8 cellular contexts compared by ENCODE assay signal in the genomic region with DNA sequence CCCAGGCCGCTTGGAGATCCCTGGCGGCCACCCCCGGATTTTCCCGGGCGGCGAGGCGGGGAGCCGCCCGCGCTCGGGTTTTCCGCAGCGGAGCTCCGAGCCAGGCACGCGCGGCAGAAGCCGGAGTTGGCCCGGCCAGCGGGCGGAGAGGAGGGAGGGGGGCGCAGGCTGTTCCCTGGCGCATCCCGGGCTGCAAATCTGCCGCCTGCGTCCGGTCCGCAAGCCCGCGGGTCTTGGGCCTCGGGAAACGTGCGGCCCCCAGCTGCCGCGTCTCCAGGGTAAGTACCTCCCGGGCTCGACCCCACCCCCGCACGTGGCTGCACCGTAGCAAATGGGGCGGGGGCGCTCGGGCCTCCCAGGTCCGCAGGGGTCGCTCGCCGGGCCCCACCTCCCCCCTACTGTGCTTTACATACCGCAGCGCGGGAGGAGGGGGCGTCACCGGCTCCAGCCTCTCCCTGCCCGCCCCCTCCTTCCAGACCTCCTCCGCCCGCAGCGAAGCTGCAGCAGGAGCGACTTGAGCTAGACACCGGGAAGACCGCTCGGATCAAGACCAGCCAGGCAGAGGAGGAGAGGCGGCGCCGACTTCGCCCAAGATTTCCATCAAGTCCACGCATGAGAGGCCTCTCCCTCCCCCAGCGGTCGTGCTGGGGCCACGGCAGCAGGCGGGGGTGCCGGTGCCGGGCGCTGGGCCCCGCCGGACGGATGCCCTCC. TPM values are rescaled to one million over a fixed set of nuclear protein-coding genes. Genes with fewer than 3 reads are reported as not detected.
A peak's percentile ranks its signal among the peaks of the same experiment; 100 is the strongest.
DNase-seq lines count a peak whose midpoint lies in the region; ATAC-seq and TF ChIP-seq lines count a peak whose summit lies in the region.

No MANE protein-coding gene starts in this region.

- DNase-seq in AG04449 (ENCODE audit: low read depth, low spot score) (no peak), HS-5 (ENCODE audit: low read depth) (peak; percentile 19), ecto neural progenitor cell (ENCODE audit: low spot score) (peak; percentile 75), mesendoderm (peak; percentile 81), NCI-H510A (lab: John Stamatoyannopoulos, UW) (no peak), inferior parietal cortex (ENCODE audit: extremely low spot score) (no peak), cerebellum (ENCODE audit: low spot score) (no peak)

- H3K18ac ChIP-seq in mesendoderm (ENCODE audit: low read length): peak overlapping the region; percentile 92

- no peak for TF ChIP-seq CTCF in AG04449 (IDR thresholded peaks at IDR 0.05; ENCODE audit: insufficient read depth, low read length, missing control alignments)

- no peak overlapping the region for H2BK5ac ChIP-seq in mesendoderm (ENCODE audit: low read length)

- peaks cover 2% of the 10 kb centered on the region for H3K36me3 ChIP-seq in mesendoderm (ENCODE audit: control insufficient read depth, insufficient read depth, low read length)

- H3K4me1 ChIP-seq in mesendoderm (ENCODE audit: control insufficient read depth, low read depth, low read length): no peaks in the 10 kb centered on the region

- peak overlapping the region; percentile 55 for H3K27ac ChIP-seq in mesendoderm (ENCODE audit: low read depth, low read length)

- POLR2A ChIA-PET in AG04449 (lab: Yijun Ruan, JAX): interaction anchor here (0.6 to 1.7 kb wide), 4 partner anchors 55 to 568 kb away, joined by 3 to 9 read pairs (median 3); a partner anchor contains a TSS

- H2BK120ac ChIP-seq in mesendoderm (ENCODE audit: low read depth, low read length): peak overlapping the region; percentile 56

- CTCF ChIA-PET in AG04449 (lab: Yijun Ruan, JAX): interaction anchor here (1.0 to 8.1 kb wide), 10 partner anchors 8 to 337 kb away, joined by 3 to 105 read pairs (median 5); a partner anchor contains a TSS

- H3K23ac ChIP-seq in mesendoderm (ENCODE audit: low read length): peak overlapping the region; percentile 83

- ATAC-seq in GM19452 (IDR thresholded peaks at IDR 0.05; ENCODE audit: unreplicated experiment): no peak

- no peak overlapping the region for H2AK5ac ChIP-seq in mesendoderm (ENCODE audit: low read length)

- no peak overlapping the region for H2BK15ac ChIP-seq in mesendoderm (replicated peaks; ENCODE audit: low read depth)

- WGBS in mesendoderm (ENCODE audit: extremely low coverage, insufficient coverage, low lambda C conversion rate): no CpG with 5 or more reads among the region's 75 CpGs

- H4K5ac ChIP-seq in mesendoderm (ENCODE audit: low read length): no peak overlapping the region

- peak overlapping the region; percentile 94 for H3K9ac ChIP-seq in mesendoderm (ENCODE audit: low read length)

- no peaks in the 10 kb centered on the region for H3K27me3 ChIP-seq in mesendoderm (ENCODE audit: insufficient read depth, low read length, poor library complexity)

- H3K79me1 ChIP-seq in mesendoderm (ENCODE audit: low read length): no peaks in the 10 kb centered on the region

- peak overlapping the region; percentile 93 for H3K56ac ChIP-seq in mesendoderm (ENCODE audit: low read length)

- H3K4ac ChIP-seq in mesendoderm (ENCODE audit: low read depth, low read length): peak overlapping the region; percentile 87

- H3K4me3 ChIP-seq in AG04449 (ENCODE audit: low read depth, low read length) (peak overlapping the region; percentile 73), mesendoderm (ENCODE audit: low read length) (peak overlapping the region; percentile 66)

- peak overlapping the region; percentile 95 for H3K4me2 ChIP-seq in mesendoderm (ENCODE audit: low read length)

- H4K8ac ChIP-seq in mesendoderm (ENCODE audit: low read depth, low read length): no peak overlapping the region

- no peaks in the 10 kb centered on the region for H3K79me2 ChIP-seq in mesendoderm (ENCODE audit: control insufficient read depth, insufficient read depth, low read length)

RNA-seq across cellular contexts. Expression of a gene that starts 1.6 kb away (rescaled TPM):
- polyA plus RNA-seq in mesendoderm (2013, experiment 1 of 2): 2.1 TPM
- polyA plus RNA-seq in mesendoderm (2013, experiment 2 of 2): 2.5 TPM
- 0.82 TPM for total RNA-seq in cerebellum

RNA-seq across cellular contexts. Expression of a gene that starts 59.6 kb away (rescaled TPM):
- polyA plus RNA-seq in mesendoderm (2013, experiment 1 of 2): 89.4 TPM
- polyA plus RNA-seq in mesendoderm (2013, experiment 2 of 2): 88.1 TPM
- 45.8 TPM for total RNA-seq in cerebellum

Comparison
In these comparisons a context has a peak if more than half of its experiments do, and no peak if none do; other contexts are left out.
1. DNase-seq: peak in HS-5 (single experiment), ecto neural progenitor cell (single experiment) and mesendoderm (single experiment); none in AG04449 (single experiment), NCI-H510A (single experiment), inferior parietal cortex (single experiment) and cerebellum (single experiment).